8 cellular contexts compared by ENCODE assay signal in the genomic region with DNA sequence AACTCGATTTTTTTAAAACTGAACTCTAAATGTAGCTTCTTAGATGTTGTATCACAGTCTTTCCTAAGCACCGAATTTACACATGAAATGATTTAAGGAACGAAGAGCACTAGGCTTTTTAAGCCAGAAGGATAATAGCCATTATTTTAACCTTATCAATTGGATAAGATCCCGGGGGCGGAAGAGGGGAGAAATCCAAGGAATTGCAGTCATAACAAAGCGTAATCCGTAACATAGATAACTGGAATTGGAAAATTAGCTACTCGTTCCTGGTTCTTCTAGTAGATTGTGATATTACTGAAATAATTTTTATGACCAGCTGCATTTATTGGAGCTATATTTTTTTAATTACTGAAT. TPM values are rescaled to one million over a fixed set of nuclear protein-coding genes. Genes with fewer than 3 reads are reported as not detected.
DNase-seq lines count a peak whose midpoint lies in the region; ATAC-seq and TF ChIP-seq lines count a peak whose summit lies in the region.

No MANE protein-coding gene starts in this region.

- no peaks in the 10 kb centered on the region for H3K27me3 ChIP-seq in CD4-positive, alpha-beta memory T cell (ENCODE audit: insufficient read depth, low read length)
- H3K27me3 ChIP-seq in endocrine pancreas (ENCODE audit: control insufficient read depth, insufficient read depth, low read length): no peaks in the 10 kb centered on the region

- DNase-seq in CD4-positive, alpha-beta memory T cell: no peak
- DNase-seq in NCI-H69 (lab: John Stamatoyannopoulos, UW) (peak; percentile 50), osteocyte (ENCODE audit: extremely low spot score, unreplicated experiment) (no peak), islet precursor cell (no peak)
- DNase-seq in stimulated activated CD4-positive, alpha-beta T cell treated with anti-CD3 and anti-CD28 coated beads, Interleukin-15, amount 100 ng/mL, for 24 hours: no peak

- CTCF ChIA-PET in CD4-positive, alpha-beta memory T cell (lab: Charles Lee; ENCODE audit: partially characterized antibody): interaction anchor here (1.2 kb wide), 1 partner anchor 24 kb away, joined by 4 read pairs; no protein-coding TSS in a partner anchor

- H3K4me1 ChIP-seq in CD4-positive, alpha-beta memory T cell (ENCODE audit: insufficient read depth, low read length): peaks cover 18% of the 10 kb centered on the region
- peaks cover 19% of the 10 kb centered on the region for H3K4me1 ChIP-seq in endocrine pancreas (ENCODE audit: control insufficient read depth, insufficient read depth, low read length)

- peaks cover 0 to 13% of the 10 kb centered on the region in 2 donors for H3K36me3 Mint-ChIP-seq in CD4-positive, alpha-beta memory T cell
- no peaks in the 10 kb centered on the region for H3K36me3 Mint-ChIP-seq in osteocyte (ENCODE audit: unreplicated experiment)

- peak overlapping the region; percentile 74 to 99 (median 91) for H3K27ac Mint-ChIP-seq in CD4-positive, alpha-beta memory T cell
- peak overlapping the region; percentile 96 for H3K27ac Mint-ChIP-seq in osteocyte (ENCODE audit: unreplicated experiment)

- TF ChIP-seq CTCF in osteocyte (IDR thresholded peaks at IDR 0.05): no peak

- H3K27me3 Mint-ChIP-seq in CD4-positive, alpha-beta memory T cell: peaks cover 0 to 12% of the 10 kb centered on the region in 2 donors
- peaks cover 31% of the 10 kb centered on the region for H3K27me3 Mint-ChIP-seq in osteocyte (ENCODE audit: unreplicated experiment)

- H3K9me3 Mint-ChIP-seq in CD4-positive, alpha-beta memory T cell: peaks cover 0 to 1% (median 0%) of the 10 kb centered on the region in 8 donors
- no peaks in the 10 kb centered on the region for H3K9me3 Mint-ChIP-seq in osteocyte (ENCODE audit: unreplicated experiment)

- intact Hi-C loops in CD4-positive, alpha-beta memory T cell (cut with micrococcal nuclease): no loop called here

- no peak for ATAC-seq in GM21367 (IDR thresholded peaks at IDR 0.05; ENCODE audit: unreplicated experiment)
- ATAC-seq in activated CD4-positive, CD25-positive, alpha-beta regulatory T cell treated with anti-CD3 and anti-CD28 coated beads, Interleukin-2, amount 50 U/mL, for 24 hours: no peak

- peak overlapping the region in 1 of 2 donors; percentile 61 for H3K4me3 ChIP-seq in CD4-positive, alpha-beta memory T cell (ENCODE audit: low read length in 2 of 2)
- H3K4me3 ChIP-seq in endocrine pancreas (ENCODE audit: control insufficient read depth, insufficient read depth, low read length): peak overlapping the region; percentile 81

- no peaks in the 10 kb centered on the region for H3K36me3 ChIP-seq in CD4-positive, alpha-beta memory T cell (ENCODE audit: insufficient read depth, low read length)
- no peaks in the 10 kb centered on the region for H3K36me3 ChIP-seq in endocrine pancreas (ENCODE audit: control insufficient read depth, insufficient read depth, low read length)

- peak overlapping the region; percentile 89 to 98 (median 92) for H3K4me3 Mint-ChIP-seq in CD4-positive, alpha-beta memory T cell
- peak overlapping the region; percentile 92 for H3K4me3 Mint-ChIP-seq in osteocyte (ENCODE audit: unreplicated experiment)

- peak overlapping the region; percentile 54 for H3K9ac ChIP-seq in endocrine pancreas (ENCODE audit: control insufficient read depth, insufficient read depth, low read length)

- POLR2A ChIA-PET in CD4-positive, alpha-beta memory T cell (lab: Charles Lee; ENCODE audit: partially characterized antibody): interaction anchor here (1.6 kb wide), 1 partner anchor 162 kb away, joined by 3 read pairs; no protein-coding TSS in a partner anchor

- H3K27ac ChIP-seq in CD4-positive, alpha-beta memory T cell (ENCODE audit: low read depth, low read length): peak overlapping the region; percentile 55

- H3K9me3 ChIP-seq in CD4-positive, alpha-beta memory T cell (ENCODE audit: control insufficient read depth in 1 of 2, low read length in 2 of 2): no peaks in the 10 kb centered on the region
- no peaks in the 10 kb centered on the region for H3K9me3 ChIP-seq in endocrine pancreas (ENCODE audit: control insufficient read depth, low read length)

- peaks cover 9 to 28% (median 18%) of the 10 kb centered on the region in 4 donors for H3K4me1 Mint-ChIP-seq in CD4-positive, alpha-beta memory T cell
- peaks cover 30% of the 10 kb centered on the region for H3K4me1 Mint-ChIP-seq in osteocyte (ENCODE audit: unreplicated experiment)

RNA-seq across cellular contexts. Expression of gene KANSL1L, which starts 1.0 kb away (rescaled TPM):
- 10 to 100 TPM; 10.7 to 12.1 TPM for total RNA-seq in CD4-positive, alpha-beta memory T cell
- under 1 TPM; 0.26 to 0.62 TPM for polyA plus RNA-seq in CD4-positive, alpha-beta memory T cell
- 21.0 and 23.0 TPM in 2 replicates for total RNA-seq in osteocyte

RNA-seq across cellular contexts. Expression of gene ACADL, which starts 53.0 kb away (rescaled TPM):
- not detected for total RNA-seq in CD4-positive, alpha-beta memory T cell
- not detected for polyA plus RNA-seq in CD4-positive, alpha-beta memory T cell
- total RNA-seq in osteocyte: not detected in 2 replicates
